ENCODE assay signal across 22 cellular contexts in the genomic region with DNA sequence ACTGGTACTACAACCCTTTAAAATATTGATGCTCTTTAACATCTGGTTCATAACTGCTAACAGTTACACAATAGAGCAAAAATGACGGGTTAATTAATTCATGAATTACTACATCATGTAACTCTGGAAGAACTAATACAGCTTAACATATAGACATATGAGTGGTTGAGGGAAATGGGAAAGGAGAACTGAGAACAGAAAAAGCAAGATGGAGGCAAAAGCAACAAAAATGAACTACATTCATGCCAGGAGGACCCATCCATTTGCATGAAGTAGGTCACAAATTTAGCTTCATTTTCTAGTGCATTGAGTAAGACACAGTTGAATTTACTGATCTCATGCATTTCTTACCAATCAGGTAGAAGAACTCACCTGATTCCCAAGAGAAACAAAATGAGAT.
DNase-seq lines count a peak whose midpoint lies in the region; ATAC-seq and TF ChIP-seq lines count a peak whose summit lies in the region.
"Had no signal": no experiment of that assay in that cellular context is flagged by ENCODE, and none has a peak within 500 bp of the region (broad histone marks: within the 10 kb centered on the region; RNA-seq: fewer than 3 reads in every experiment).

No MANE protein-coding gene starts in this region.

- TF ChIP-seq CTCF in PC-9 (conservative IDR thresholded peaks at IDR 0.05) (no peak), Peyer's patch (IDR thresholded peaks at IDR 0.05) (no peak), psoas muscle (IDR thresholded peaks at IDR 0.05) (no peak)

- no peak overlapping the region for H3K4me2 ChIP-seq in PC-9

- H3K27me3 ChIP-seq in PC-9 (ENCODE audit: insufficient read depth, low read depth) (no peaks in the 10 kb centered on the region), Peyer's patch (no peaks in the 10 kb centered on the region), psoas muscle (ENCODE audit: insufficient read depth in 3 of 3, low read length in 2 of 3) (no peaks in the 10 kb centered on the region)
- H3K27me3 ChIP-seq: adrenal gland, esophagus muscularis mucosa, uterus had no signal

- DNase-seq in PC-9 (no peak), Peyer's patch (no peak), NCI-H510A (lab: John Stamatoyannopoulos, UW) (no peak), psoas muscle (no peak)
- DNase-seq: activated CD4-positive, alpha-beta T cell treated with anti-CD3 and anti-CD28 coated beads for 1 hour; activated CD8-positive, alpha-beta memory T cell treated with anti-CD3 and anti-CD28 coated beads, Interleukin-2, amount 10 ng/mL, durations not matched to agents 7 days and 5 days; adrenal gland; central memory CD4-positive, alpha-beta T cell; left ventricle myocardium superior; MM.1S; NCI-H2029 treated with DMSO at 0.1 percent for 48 hours; NCI-H526; occipital lobe; T-helper 9 cell; uterus had no signal

- no peaks in the 10 kb centered on the region for H3F3A ChIP-seq in PC-9 (ENCODE audit: insufficient read depth, low read depth)

- 0 out of 2 replicates have a peak, but pooled peaks cover 1% of the 10 kb centered on the region for H3K9me2 ChIP-seq in PC-9 (ENCODE audit: insufficient read depth)

- no peaks in the 10 kb centered on the region for H4K20me1 ChIP-seq in PC-9 (ENCODE audit: insufficient read depth)

- 0 out of 2 replicates have a peak overlapping the region, but pooled peaks have one; percentile 37 for H2AFZ ChIP-seq in PC-9

- peaks cover 9% of the 10 kb centered on the region; the same call in 1 of the 2 replicates for H3K9me3 ChIP-seq in PC-9 (ENCODE audit: insufficient read depth, low read depth)
- H3K9me3 ChIP-seq in Peyer's patch: no peaks in the 10 kb centered on the region
- peaks cover 11% of the 10 kb centered on the region for H3K9me3 ChIP-seq in psoas muscle
- H3K9me3 ChIP-seq: uterus had no signal

- BruUV-seq in PC-9 (replicated peaks; lab: Mats Ljungman, UMichigan): no TSS peak

- H3K4me1 ChIP-seq in PC-9 (replicated peaks; ENCODE audit: insufficient read depth) (no peaks in the 10 kb centered on the region), Peyer's patch (no peaks in the 10 kb centered on the region), psoas muscle (no peaks in the 10 kb centered on the region)
- H3K4me1 ChIP-seq: adrenal gland, esophagus muscularis mucosa, uterus had no signal

- H3K36me3 ChIP-seq in PC-9 (ENCODE audit: low read depth): no peaks in the 10 kb centered on the region
- no peaks in the 10 kb centered on the region for H3K36me3 ChIP-seq in Peyer's patch
- no peaks in the 10 kb centered on the region for H3K36me3 ChIP-seq in psoas muscle (ENCODE audit: insufficient read depth in 1 of 2, low read depth in 1 of 2)
- H3K36me3 ChIP-seq: adrenal gland, esophagus muscularis mucosa, uterus had no signal

- CTCF ChIA-PET in PC-9 (lab: Charles Lee): no interaction called here

- H3K79me2 ChIP-seq in PC-9 (ENCODE audit: low read depth): no peaks in the 10 kb centered on the region

- POLR2A ChIA-PET in PC-9 (lab: Charles Lee; ENCODE audit: unreplicated experiment): no interaction called here

- WGBS in psoas muscle, 3 donors: 81 to 84% (median 82%) methylated on average over 1 of the region's 1 CpG

- H3K4me3 ChIP-seq in PC-9 (no peak overlapping the region), Peyer's patch (no peak overlapping the region), psoas muscle (no peak overlapping the region)
- H3K4me3 ChIP-seq: adrenal gland, esophagus muscularis mucosa, SK-N-MC, uterus had no signal

- no peak for TF ChIP-seq POLR2A in Peyer's patch (IDR thresholded peaks at IDR 0.05)

- H3K27ac ChIP-seq in PC-9 (no peak overlapping the region), Peyer's patch (no peak overlapping the region), psoas muscle (no peak overlapping the region)
- H3K27ac ChIP-seq: adrenal gland, esophagus muscularis mucosa, SK-N-MC, uterus had no signal

- ATAC-seq in GM18502 (IDR thresholded peaks at IDR 0.05; ENCODE audit: poor library complexity, unreplicated experiment) (peak; percentile 86), GM21367 (IDR thresholded peaks at IDR 0.05; ENCODE audit: unreplicated experiment) (peak; percentile 86), HG03095 (IDR thresholded peaks at IDR 0.05; ENCODE audit: unreplicated experiment) (peak; percentile 69), HG03354 (IDR thresholded peaks at IDR 0.05; ENCODE audit: poor library complexity, severe bottlenecking, unreplicated experiment) (no peak), psoas muscle (no peak)
- ATAC-seq: activated CD8-positive, alpha-beta memory T cell treated with anti-CD3 and anti-CD28 coated beads, Interleukin-2, amount 10 ng/mL, durations not matched to agents 7 days and 5 days; left ventricle myocardium superior; sciatic nerve had no signal

- intact Hi-C loops in PC-9 (cut with micrococcal nuclease; ENCODE audit: unreplicated experiment) (no loop called here), psoas muscle (cut with DNase I) (no loop called here)

Comparison
In these comparisons a context has a peak if more than half of its experiments do, and no peak if none do; other contexts are left out.
1. ATAC-seq: peak in GM18502 (single experiment), GM21367 (single experiment) and HG03095 (single experiment); none in HG03354 (single experiment) and psoas muscle (0 of 4).